8 cellular contexts compared by ENCODE assay signal in genomic region chr12:21438643-21439042, GRCh38. TPM values are rescaled to one million over a fixed set of nuclear protein-coding genes. Genes with fewer than 3 reads are reported as not detected.
A peak's percentile ranks its signal among the peaks of the same experiment; 100 is the strongest.
DNase-seq lines count a peak whose midpoint lies in the region; ATAC-seq and TF ChIP-seq lines count a peak whose summit lies in the region.

No MANE protein-coding gene starts in this region.

- H3K27me3 ChIP-seq in CD4-positive, alpha-beta T cell (ENCODE audit: control insufficient read depth, insufficient read depth, low read length): no peaks in the 10 kb centered on the region
- no peaks in the 10 kb centered on the region for H3K27me3 ChIP-seq in Karpas-422 (ENCODE audit: low read length)

- CTCF ChIA-PET in CD4-positive, alpha-beta T cell (lab: Charles Lee): no interaction called here

- DNase-seq in CD4-positive, alpha-beta T cell: no peak
- DNase-seq in Karpas-422 (no peak), natural killer cell (no peak), NCI-H345 treated with DMSO at 0.1 percent for 48 hours (lab: John Stamatoyannopoulos, UW; ENCODE audit: unreplicated experiment) (no peak), NK-92 (lab: John Stamatoyannopoulos, UW; ENCODE audit: unreplicated experiment) (no peak)
- no peak for DNase-seq in central memory CD8-positive, alpha-beta T cell (ENCODE audit: low spot score in 2 of 2)

- H3K9me3 ChIP-seq in CD4-positive, alpha-beta T cell (ENCODE audit: control insufficient read depth, low read length): no peaks in the 10 kb centered on the region
- no peaks in the 10 kb centered on the region for H3K9me3 ChIP-seq in Karpas-422 (ENCODE audit: low read length)

- H3K36me3 Mint-ChIP-seq in CD4-positive, alpha-beta T cell (ENCODE audit: low read depth): peaks cover 53% of the 10 kb centered on the region
- peaks cover 32% of the 10 kb centered on the region for H3K36me3 Mint-ChIP-seq in central memory CD8-positive, alpha-beta T cell (ENCODE audit: insufficient read depth)
- H3K36me3 Mint-ChIP-seq in natural killer cell: peaks cover 10% of the 10 kb centered on the region

- H3K4me3 Mint-ChIP-seq in CD4-positive, alpha-beta T cell: peak overlapping the region; percentile 99
- peak overlapping the region; percentile 90 for H3K4me3 Mint-ChIP-seq in central memory CD8-positive, alpha-beta T cell
- H3K4me3 Mint-ChIP-seq in natural killer cell: peak overlapping the region; percentile 94

- TF ChIP-seq CTCF in CD4-positive, alpha-beta T cell (IDR thresholded peaks at IDR 0.05): no peak
- no peak for TF ChIP-seq CTCF in natural killer cell (IDR thresholded peaks at IDR 0.05)

- intact Hi-C loops in CD4-positive, alpha-beta T cell (cut with DNase I, micrococcal nuclease): loop anchor here (2.0 to 10.0 kb wide), 4 partner anchors 62 to 2004 kb away; partner anchors contain the start of genes AEBP2 (in 1 of the 2), CMAS (in 1 of the 2), GOLT1B (in 1 of the 2) and RECQL (in 1 of the 2)
- intact Hi-C loops in natural killer cell (cut with micrococcal nuclease): loop anchor here (2.0 kb wide), 1 partner anchor 18 kb away; no protein-coding TSS in a partner anchor

- peaks cover 23% of the 10 kb centered on the region for H3K4me1 ChIP-seq in Karpas-422 (ENCODE audit: low read length)

- ATAC-seq in CD4-positive, alpha-beta T cell (ENCODE audit: poor library complexity): no peak
- ATAC-seq in central memory CD8-positive, alpha-beta T cell (replicated peaks; ENCODE audit: extremely low read depth, poor library complexity, severe bottlenecking): no peak
- ATAC-seq in natural killer cell (no peak), HG02885 (IDR thresholded peaks at IDR 0.05; ENCODE audit: poor library complexity, unreplicated experiment) (no peak), HG02571 (IDR thresholded peaks at IDR 0.05; ENCODE audit: unreplicated experiment) (no peak)

- H3K4me1 Mint-ChIP-seq in CD4-positive, alpha-beta T cell (ENCODE audit: low read depth): peaks cover 55% of the 10 kb centered on the region
- H3K4me1 Mint-ChIP-seq in central memory CD8-positive, alpha-beta T cell: peaks cover 35% of the 10 kb centered on the region
- H3K4me1 Mint-ChIP-seq in natural killer cell: peaks cover 36 to 40% of the 10 kb centered on the region in 2 donors

- no peaks in the 10 kb centered on the region for H3K9me2 ChIP-seq in Karpas-422 (replicated peaks; ENCODE audit: insufficient read depth, low read length)

- no peak overlapping the region for H2AFZ ChIP-seq in Karpas-422 (ENCODE audit: low read length)

- peak overlapping the region; percentile 82 for H3K4me2 ChIP-seq in Karpas-422 (ENCODE audit: low read depth, low read length, poor library complexity, severe bottlenecking)

- POLR2A ChIA-PET in CD4-positive, alpha-beta T cell (lab: Charles Lee): interaction anchor here (0.9 to 2.8 kb wide), 7 partner anchors 12 to 252 kb away, joined by 4 to 19 read pairs (median 4); partner anchors contain the start of genes GOLT1B, LDHB and RECQL

- no peak overlapping the region for H3K27ac ChIP-seq in CD4-positive, alpha-beta T cell (ENCODE audit: low read depth, low read length)
- peak overlapping the region; percentile 85 for H3K27ac ChIP-seq in Karpas-422 (ENCODE audit: low read length)

- no peaks in the 10 kb centered on the region for H3K9me3 Mint-ChIP-seq in CD4-positive, alpha-beta T cell
- H3K9me3 Mint-ChIP-seq in central memory CD8-positive, alpha-beta T cell: no peaks in the 10 kb centered on the region
- no peaks in the 10 kb centered on the region for H3K9me3 Mint-ChIP-seq in natural killer cell

- H4K20me1 ChIP-seq in Karpas-422 (ENCODE audit: insufficient read depth, low read depth, low read length): no peaks in the 10 kb centered on the region

- peaks cover 16% of the 10 kb centered on the region for H3K36me3 ChIP-seq in Karpas-422 (ENCODE audit: insufficient read depth, low read length)

- H3K4me3 ChIP-seq in Karpas-422 (ENCODE audit: low read length): peak overlapping the region; percentile 78

- peak overlapping the region; percentile 85 for H3K9ac ChIP-seq in Karpas-422 (ENCODE audit: low read length)

- peak overlapping the region; percentile 97 for H3K27ac Mint-ChIP-seq in CD4-positive, alpha-beta T cell
- H3K27ac Mint-ChIP-seq in central memory CD8-positive, alpha-beta T cell (ENCODE audit: low read depth): peak overlapping the region; percentile 96
- H3K27ac Mint-ChIP-seq in natural killer cell: peak overlapping the region; percentile 89 to 91

- H3K79me2 ChIP-seq in Karpas-422 (ENCODE audit: low read length): peaks cover 59% of the 10 kb centered on the region

- no peaks in the 10 kb centered on the region for H3K27me3 Mint-ChIP-seq in CD4-positive, alpha-beta T cell
- no peaks in the 10 kb centered on the region for H3K27me3 Mint-ChIP-seq in central memory CD8-positive, alpha-beta T cell
- no peaks in the 10 kb centered on the region for H3K27me3 Mint-ChIP-seq in natural killer cell (ENCODE audit: low read depth in 2 of 2)

RNA-seq across cellular contexts. Expression of gene PYROXD1, which starts 1.2 kb away (rescaled TPM):
- 10 to 100 TPM; 38.4 to 43.5 TPM for total RNA-seq in CD4-positive, alpha-beta T cell
- 17.2 and 26.9 TPM in 2 replicates for total RNA-seq in Karpas-422 (2014; rRNA removed; shearing (Covaris generic); ENCODE audit: low replicate concordance)
- 10 to 100 TPM; 44.2 to 64.7 (median 46.8) TPM for total RNA-seq in natural killer cell
